In the genomic region with DNA sequence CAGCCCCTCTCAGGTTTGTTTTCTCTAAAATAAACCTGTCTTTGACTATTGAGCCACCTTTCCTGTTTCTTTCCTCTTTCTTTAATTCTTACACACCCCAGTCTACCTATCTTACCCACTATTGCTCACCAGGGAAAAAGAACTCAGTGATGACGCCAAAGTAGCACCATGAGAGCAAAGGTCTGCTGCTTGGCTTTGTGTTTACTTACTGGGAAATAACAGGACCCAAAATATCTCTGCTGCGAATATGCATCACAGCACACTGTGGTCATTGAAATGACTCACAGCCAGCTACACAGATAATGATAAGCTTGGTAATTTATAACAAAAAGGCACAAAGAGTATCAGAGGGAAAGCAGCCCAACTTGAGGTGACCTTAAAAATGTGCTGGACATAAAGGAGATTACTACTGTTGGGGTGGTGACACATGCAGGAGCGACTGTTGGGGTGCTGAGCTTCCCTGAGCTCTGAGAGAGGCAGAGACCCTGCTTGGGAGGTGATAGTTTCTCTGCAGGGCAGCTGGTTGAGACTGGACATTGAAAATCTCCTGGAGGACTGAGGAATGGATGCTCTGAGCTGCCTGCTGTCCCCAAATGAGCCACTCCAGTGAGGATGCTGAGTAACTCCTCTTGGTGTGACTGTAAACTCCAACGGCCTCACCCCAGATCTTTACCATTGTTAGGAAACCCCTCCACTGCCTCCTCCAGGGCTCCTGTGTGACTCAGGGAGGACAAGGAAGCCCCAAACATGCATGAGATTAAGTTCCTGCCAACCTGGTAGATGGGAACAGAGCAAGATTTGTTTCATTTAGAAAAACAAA, we compare ENCODE assay signal across 9 cellular contexts. TPM values are rescaled to one million over a fixed set of nuclear protein-coding genes. Genes with fewer than 3 reads are reported as not detected.
DNase-seq lines count a peak whose midpoint lies in the region; ATAC-seq and TF ChIP-seq lines count a peak whose summit lies in the region.
"Had no signal": no experiment of that assay in that cellular context is flagged by ENCODE, and none has a peak within 500 bp of the region (broad histone marks: within the 10 kb centered on the region; RNA-seq: fewer than 3 reads in every experiment).

No MANE protein-coding gene starts in this region.

- in situ Hi-C loops in astrocyte of the cerebellum (cut with HindIII; ENCODE audit: low sequenced_read_pairs), result no loop called here

- H3K4me3 ChIP-seq in astrocyte of the cerebellum (ENCODE audit: low read depth, low read length), result no peak overlapping the region
- H3K4me3 ChIP-seq: Peyer's patch had no signal

- peak; percentile 82 for DNase-seq in astrocyte of the cerebellum (ENCODE audit: low read depth)
- peak; percentile 71 for DNase-seq in mucosa of gallbladder (ENCODE audit: low spot score)
- no peak for DNase-seq in NCI-H82 (lab: John Stamatoyannopoulos, UW)
- no peak for DNase-seq in NCI-H2081 treated with DMSO at 0.1 percent for 48 hours (lab: John Stamatoyannopoulos, UW)
- no peak for DNase-seq in SK-N-DZ (ENCODE audit: low spot score)

- peak; percentile 77 for ATAC-seq in GM18858 (IDR thresholded peaks at IDR 0.05; ENCODE audit: unreplicated experiment)
- ATAC-seq in HG03045 (IDR thresholded peaks at IDR 0.05; ENCODE audit: unreplicated experiment), result peak; percentile 74
- ATAC-seq in GM21381 (IDR thresholded peaks at IDR 0.05; ENCODE audit: unreplicated experiment), result no peak

- TF ChIP-seq CTCF in astrocyte of the cerebellum (IDR thresholded peaks at IDR 0.05; ENCODE audit: low read depth, low read length, missing control alignments), result no peak

RNA-seq across cellular contexts. Expression of a gene that starts 14.5 kb away (rescaled TPM):
- total RNA-seq in mucosa of gallbladder, result 4.9 TPM
- polyA plus RNA-seq in SK-N-DZ (2014; cell fraction: cytosol; rRNA removed), result not detected in 2 replicates
- polyA plus RNA-seq in SK-N-DZ (2014; cell fraction: nucleus; rRNA removed), result 0.08 TPM in 1 of 2 replicates, not detected in the other

RNA-seq across cellular contexts. Expression of a gene that starts 25.9 kb away (rescaled TPM):
- 34.9 TPM for total RNA-seq in mucosa of gallbladder
- polyA plus RNA-seq in SK-N-DZ (2014; cell fraction: cytosol; rRNA removed), result 26.7 and 31.4 TPM in 2 replicates
- 62.4 and 67.7 TPM in 2 replicates for polyA plus RNA-seq in SK-N-DZ (2014; cell fraction: nucleus; rRNA removed)

RNA-seq across cellular contexts. Expression of a gene that starts 26.1 kb away (rescaled TPM):
- 28.6 TPM for total RNA-seq in mucosa of gallbladder
- polyA plus RNA-seq in SK-N-DZ (2014; cell fraction: cytosol; rRNA removed), result 13.9 and 17.5 TPM in 2 replicates
- 44.4 and 52.4 TPM in 2 replicates for polyA plus RNA-seq in SK-N-DZ (2014; cell fraction: nucleus; rRNA removed)

Comparison
In these comparisons a context has a peak if more than half of its experiments do, and no peak if none do; other contexts are left out.
1. DNase-seq: peak in astrocyte of the cerebellum (single experiment) and mucosa of gallbladder (single experiment); none in NCI-H82 (single experiment), NCI-H2081 treated with DMSO at 0.1 percent for 48 hours (single experiment) and SK-N-DZ (single experiment).